In genomic region chr14:22812744-22813143, GRCh38 we compare ENCODE assay signal across 20 cellular contexts. TPM values are rescaled to one million over a fixed set of nuclear protein-coding genes. Genes with fewer than 3 reads are reported as not detected.
DNase-seq lines count a peak whose midpoint lies in the region; ATAC-seq and TF ChIP-seq lines count a peak whose summit lies in the region.
"Had no signal": no experiment of that assay in that cellular context is flagged by ENCODE, and none has a peak within 500 bp of the region (broad histone marks: within the 10 kb centered on the region; RNA-seq: fewer than 3 reads in every experiment).

No MANE protein-coding gene starts in this region.

- H3K36me3 ChIP-seq in SK-N-SH (replicated peaks in 1 of 2; ENCODE audit: control insufficient read depth in 1 of 2, insufficient read depth in 2 of 2, low read length in 1 of 2), result no peaks in the 10 kb centered on the region
- H3K36me3 ChIP-seq: heart left ventricle, uterus had no signal

- H3K4me1 Mint-ChIP-seq in stimulated activated naive B cell treated with anti-CD40 and anti-IgM and Interleukin-4, amounts not matched to agents 10 μg/mL and 1 μg/mL and 100 μg/mL, for 72 hours, result peaks cover 37 to 63% of the 10 kb centered on the region in 2 donors
- peaks cover 7% of the 10 kb centered on the region for H3K4me1 Mint-ChIP-seq in activated CD8-positive, alpha-beta memory T cell treated with anti-CD3 and anti-CD28 coated beads, Interleukin-2, amount 10 ng/mL, durations not matched to agents 7 days and 5 days

- no peak overlapping the region for H3K4me3 ChIP-seq in SK-N-SH (ENCODE audit: low read depth in 2 of 2, low read length in 1 of 2)
- H3K4me3 ChIP-seq: uterus had no signal

- H3K27me3 Mint-ChIP-seq in stimulated activated naive B cell treated with anti-CD40 and anti-IgM and Interleukin-4, amounts not matched to agents 10 μg/mL and 1 μg/mL and 100 μg/mL, for 72 hours, result no peaks in the 10 kb centered on the region
- peaks cover 11% of the 10 kb centered on the region for H3K27me3 Mint-ChIP-seq in activated CD8-positive, alpha-beta memory T cell treated with anti-CD3 and anti-CD28 coated beads, Interleukin-2, amount 10 ng/mL, durations not matched to agents 7 days and 5 days
- H3K27me3 Mint-ChIP-seq: activated naive CD8-positive, alpha-beta T cell treated with anti-CD3 and anti-CD28 coated beads for 36 hours had no signal

- H3K9me3 ChIP-seq in SK-N-SH, result no peaks in the 10 kb centered on the region
- H3K9me3 ChIP-seq: heart left ventricle, Peyer's patch, uterus had no signal

- H3K4me1 ChIP-seq in SK-N-SH (ENCODE audit: control insufficient read depth in 1 of 2, insufficient read depth in 2 of 2, low read depth in 1 of 2, low read length in 1 of 2), result no peaks in the 10 kb centered on the region
- H3K4me1 ChIP-seq: uterus had no signal

- no peak overlapping the region for H3K4me2 ChIP-seq in SK-N-SH

- CTCF ChIA-PET in SK-N-SH (lab: Yijun Ruan, JAX), result interaction anchor here (0.9 to 19.1 kb wide), 6 partner anchors 10 to 243 kb away, joined by 3 to 472 read pairs (median 3); no protein-coding TSS in a partner anchor
- CTCF ChIA-PET in activated CD8-positive, alpha-beta memory T cell treated with anti-CD3 and anti-CD28 coated beads, Interleukin-2, amount 10 ng/mL, durations not matched to agents 7 days and 5 days (lab: Charles Lee), result no interaction called here

- TF ChIP-seq EP300 in SK-N-SH (IDR thresholded peaks at IDR 0.05; ENCODE audit: borderline replicate concordance in 1 of 2, low read depth in 1 of 2, low read length in 1 of 2), result no peak

- H3K79me2 ChIP-seq in SK-N-SH (ENCODE audit: insufficient read depth), result no peaks in the 10 kb centered on the region

- H2AFZ ChIP-seq in SK-N-SH (ENCODE audit: low read depth), result no peak overlapping the region

- H3K4me3 Mint-ChIP-seq in stimulated activated naive B cell treated with anti-CD40 and anti-IgM and Interleukin-4, amounts not matched to agents 10 μg/mL and 1 μg/mL and 100 μg/mL, for 72 hours, result peak overlapping the region; percentile 12 to 31
- no peak overlapping the region for H3K4me3 Mint-ChIP-seq in activated CD8-positive, alpha-beta memory T cell treated with anti-CD3 and anti-CD28 coated beads, Interleukin-2, amount 10 ng/mL, durations not matched to agents 7 days and 5 days
- H3K4me3 Mint-ChIP-seq: activated naive CD8-positive, alpha-beta T cell treated with anti-CD3 and anti-CD28 coated beads for 36 hours; natural killer cell treated with Interleukin-12 subunit alpha and Interleukin-12 subunit beta and Interleukin-15 and Interleukin-18, amount 100 ng/mL, for 72 hours had no signal

- no peaks in the 10 kb centered on the region for H4K20me1 ChIP-seq in SK-N-SH (ENCODE audit: insufficient read depth)

- POLR2A ChIA-PET in SK-N-SH (lab: Yijun Ruan, JAX), result no interaction called here

- ATAC-seq in SK-N-SH treated with all-trans-retinoic acid at 6 μM for 48 hours (0 out of 3 replicates have a peak, but pooled peaks have one; percentile 27), HG02870 (IDR thresholded peaks at IDR 0.05; ENCODE audit: unreplicated experiment) (no peak)
- no peak for ATAC-seq in stimulated activated naive B cell treated with anti-CD40 and anti-IgM and Interleukin-4, amounts not matched to agents 10 μg/mL and 1 μg/mL and 100 μg/mL, for 72 hours (replicated peaks)
- no peak for ATAC-seq in activated CD8-positive, alpha-beta memory T cell treated with anti-CD3 and anti-CD28 coated beads, Interleukin-2, amount 10 ng/mL, durations not matched to agents 7 days and 5 days
- ATAC-seq: heart left ventricle had no signal

- H3K9ac ChIP-seq in SK-N-SH, result no peak overlapping the region

- no peaks in the 10 kb centered on the region for H3K9me3 Mint-ChIP-seq in stimulated activated naive B cell treated with anti-CD40 and anti-IgM and Interleukin-4, amounts not matched to agents 10 μg/mL and 1 μg/mL and 100 μg/mL, for 72 hours
- H3K9me3 Mint-ChIP-seq in activated CD8-positive, alpha-beta memory T cell treated with anti-CD3 and anti-CD28 coated beads, Interleukin-2, amount 10 ng/mL, durations not matched to agents 7 days and 5 days (ENCODE audit: low read depth), result no peaks in the 10 kb centered on the region
- H3K9me3 Mint-ChIP-seq: activated naive CD8-positive, alpha-beta T cell treated with anti-CD3 and anti-CD28 coated beads for 36 hours; natural killer cell treated with Interleukin-12 subunit alpha and Interleukin-12 subunit beta and Interleukin-15 and Interleukin-18, amount 100 ng/mL, for 72 hours had no signal

- no peaks in the 10 kb centered on the region for H3K9me2 ChIP-seq in SK-N-SH

- H3K27ac ChIP-seq in SK-N-SH (ENCODE audit: low read depth in 2 of 2, low read length in 1 of 2), result no peak overlapping the region
- H3K27ac ChIP-seq: uterus had no signal

- H3K36me3 Mint-ChIP-seq in stimulated activated naive B cell treated with anti-CD40 and anti-IgM and Interleukin-4, amounts not matched to agents 10 μg/mL and 1 μg/mL and 100 μg/mL, for 72 hours, result peaks cover 0 to 4% of the 10 kb centered on the region in 2 donors
- no peaks in the 10 kb centered on the region for H3K36me3 Mint-ChIP-seq in activated CD8-positive, alpha-beta memory T cell treated with anti-CD3 and anti-CD28 coated beads, Interleukin-2, amount 10 ng/mL, durations not matched to agents 7 days and 5 days
- H3K36me3 Mint-ChIP-seq: activated naive CD8-positive, alpha-beta T cell treated with anti-CD3 and anti-CD28 coated beads for 36 hours; natural killer cell treated with Interleukin-12 subunit alpha and Interleukin-12 subunit beta and Interleukin-15 and Interleukin-18, amount 100 ng/mL, for 72 hours had no signal

- H3F3A ChIP-seq in SK-N-SH (replicated peaks; ENCODE audit: insufficient read depth), result no peaks in the 10 kb centered on the region

- WGBS in SK-N-SH (ENCODE audit: low lambda C conversion rate), result 65% methylated on average over 4 of the region's 4 CpGs

- no peak; the same call in 1 of the 2 replicates for TF ChIP-seq CTCF in SK-N-SH (IDR thresholded peaks at IDR 0.05)

- no peak for TF ChIP-seq RAD21 in SK-N-SH (IDR thresholded peaks at IDR 0.05; ENCODE audit: low read length)

- H3K27me3 ChIP-seq in SK-N-SH (ENCODE audit: insufficient read depth), result peaks cover 8% of the 10 kb centered on the region; the same call in 1 of the 2 replicates
- H3K27me3 ChIP-seq: heart left ventricle, Peyer's patch, uterus had no signal

- DNase-seq in SK-N-SH (no peak), NCI-H69 (lab: John Stamatoyannopoulos, UW) (peak; percentile 14), iPS-NIHi11 (ENCODE audit: low spot score) (peak; percentile 67), DMS153 treated with DMSO at 0.1 percent for 48 hours (lab: John Stamatoyannopoulos, UW; ENCODE audit: unreplicated experiment) (no peak)
- no peak for DNase-seq in stimulated activated naive B cell treated with anti-CD40 and anti-IgM and Interleukin-4, amounts not matched to agents 10 μg/mL and 1 μg/mL and 100 μg/mL, for 72 hours
- DNase-seq in activated CD8-positive, alpha-beta memory T cell treated with anti-CD3 and anti-CD28 coated beads, Interleukin-2, amount 10 ng/mL, durations not matched to agents 7 days and 5 days, result no peak
- DNase-seq: activated CD4-positive, CD25-positive, alpha-beta regulatory T cell treated with anti-CD3 and anti-CD28 coated beads, Interleukin-2, amount 50 U/mL, for 72 hours; activated naive CD8-positive, alpha-beta T cell treated with anti-CD3 and anti-CD28 coated beads for 36 hours; C1 segment of cervical spinal cord; GDM1; heart left ventricle; mesenchymal stem cell; NCI-H1417; NCI-H82; Peyer's patch; T1000; uterus had no signal

- peak overlapping the region; percentile 89 for H3K27ac Mint-ChIP-seq in stimulated activated naive B cell treated with anti-CD40 and anti-IgM and Interleukin-4, amounts not matched to agents 10 μg/mL and 1 μg/mL and 100 μg/mL, for 72 hours
- no peak overlapping the region for H3K27ac Mint-ChIP-seq in activated CD8-positive, alpha-beta memory T cell treated with anti-CD3 and anti-CD28 coated beads, Interleukin-2, amount 10 ng/mL, durations not matched to agents 7 days and 5 days
- H3K27ac Mint-ChIP-seq: activated naive CD8-positive, alpha-beta T cell treated with anti-CD3 and anti-CD28 coated beads for 36 hours; natural killer cell treated with Interleukin-12 subunit alpha and Interleukin-12 subunit beta and Interleukin-15 and Interleukin-18, amount 100 ng/mL, for 72 hours had no signal

TF ChIP-seq in SK-N-SH treated with all-trans-retinoic acid at 6 μM for 48 hours, 23 proteins besides CTCF, POLR2A, EP300 and RAD21 (continues in another document):
- no peak for TF ChIP-seq ZFP30 (CRISPR knock-in tag; IDR thresholded peaks at IDR 0.05)

TF ChIP-seq in SK-N-SH, 30 proteins besides CTCF, POLR2A, EP300 and RAD21 (continues in another document):
- TF ChIP-seq FOXM1 (IDR thresholded peaks at IDR 0.05; ENCODE audit: low read depth) (no peak), RFX5 (IDR thresholded peaks at IDR 0.05; ENCODE audit: low read length) (no peak)

RNA-seq across cellular contexts. Expression of gene SLC7A7, which starts 2.5 kb away (rescaled TPM):
- 0.19 and 0.30 TPM in 2 replicates for polyA plus RNA-seq in SK-N-SH (2012; rRNA removed)
- 0.08 and 0.30 TPM in 2 replicates for polyA plus RNA-seq in SK-N-SH (2012; cell fraction: cytosol; rRNA removed)
- 0.48 and 1.1 TPM in 2 replicates for polyA plus RNA-seq in SK-N-SH (2012; cell fraction: nucleus; rRNA removed)
- total RNA-seq in activated CD8-positive, alpha-beta memory T cell treated with anti-CD3 and anti-CD28 coated beads, Interleukin-2, amount 10 ng/mL, durations not matched to agents 7 days and 5 days, result under 1 TPM; 0.16 to 0.58 TPM

RNA-seq across cellular contexts. Expression of gene MRPL52, which starts 16.9 kb away (rescaled TPM):
- polyA plus RNA-seq in SK-N-SH (2012; rRNA removed), result 80.8 and 116 TPM in 2 replicates
- 80.2 and 80.7 TPM in 2 replicates for polyA plus RNA-seq in SK-N-SH (2012; cell fraction: cytosol; rRNA removed)
- 58.5 and 71.9 TPM in 2 replicates for polyA plus RNA-seq in SK-N-SH (2012; cell fraction: nucleus; rRNA removed)
- 100 to 1,000 TPM; 107 to 147 TPM for total RNA-seq in activated CD8-positive, alpha-beta memory T cell treated with anti-CD3 and anti-CD28 coated beads, Interleukin-2, amount 10 ng/mL, durations not matched to agents 7 days and 5 days

RNA-seq across cellular contexts. Expression of gene MMP14, which starts 23.6 kb away (rescaled TPM):
- polyA plus RNA-seq in SK-N-SH (2012; rRNA removed), result 139 and 142 TPM in 2 replicates
- 63.7 and 87.9 TPM in 2 replicates for polyA plus RNA-seq in SK-N-SH (2012; cell fraction: cytosol; rRNA removed)
- polyA plus RNA-seq in SK-N-SH (2012; cell fraction: nucleus; rRNA removed), result 217 and 306 TPM in 2 replicates
- 1 to 10 TPM; 1.3 to 2.5 TPM for total RNA-seq in activated CD8-positive, alpha-beta memory T cell treated with anti-CD3 and anti-CD28 coated beads, Interleukin-2, amount 10 ng/mL, durations not matched to agents 7 days and 5 days

RNA-seq across cellular contexts. Expression of gene OXA1L, which starts 46.3 kb away (rescaled TPM):
- 119 and 133 TPM in 2 replicates for polyA plus RNA-seq in SK-N-SH (2012; rRNA removed)
- polyA plus RNA-seq in SK-N-SH (2012; cell fraction: cytosol; rRNA removed), result 82.3 and 93.3 TPM in 2 replicates
- 155 and 283 TPM in 2 replicates for polyA plus RNA-seq in SK-N-SH (2012; cell fraction: nucleus; rRNA removed)
- 100 to 1,000 TPM; 106 to 133 TPM for total RNA-seq in activated CD8-positive, alpha-beta memory T cell treated with anti-CD3 and anti-CD28 coated beads, Interleukin-2, amount 10 ng/mL, durations not matched to agents 7 days and 5 days

RNA-seq across cellular contexts. Expression of gene LRP10, which starts 58.8 kb away (rescaled TPM):
- 87.8 and 117 TPM in 2 replicates for polyA plus RNA-seq in SK-N-SH (2012; rRNA removed)
- 37.3 and 79.1 TPM in 2 replicates for polyA plus RNA-seq in SK-N-SH (2012; cell fraction: cytosol; rRNA removed)
- 78.8 and 101 TPM in 2 replicates for polyA plus RNA-seq in SK-N-SH (2012; cell fraction: nucleus; rRNA removed)
- 10 to 100 TPM; 59.0 to 60.1 TPM for total RNA-seq in activated CD8-positive, alpha-beta memory T cell treated with anti-CD3 and anti-CD28 coated beads, Interleukin-2, amount 10 ng/mL, durations not matched to agents 7 days and 5 days

Comparison
In these comparisons a context has a peak if more than half of its experiments do, and no peak if none do; other contexts are left out.
1. DNase-seq: peak in NCI-H69 (single experiment) and iPS-NIHi11 (single experiment); none in SK-N-SH (single experiment), stimulated activated naive B cell treated with anti-CD40 and anti-IgM and Interleukin-4, amounts not matched to agents 10 μg/mL and 1 μg/mL and 100 μg/mL, for 72 hours (single experiment), DMS153 treated with DMSO at 0.1 percent for 48 hours (single experiment) and activated CD8-positive, alpha-beta memory T cell treated with anti-CD3 and anti-CD28 coated beads, Interleukin-2, amount 10 ng/mL, durations not matched to agents 7 days and 5 days (single experiment).